2 cellular contexts compared by ENCODE assay signal in the genomic region with DNA sequence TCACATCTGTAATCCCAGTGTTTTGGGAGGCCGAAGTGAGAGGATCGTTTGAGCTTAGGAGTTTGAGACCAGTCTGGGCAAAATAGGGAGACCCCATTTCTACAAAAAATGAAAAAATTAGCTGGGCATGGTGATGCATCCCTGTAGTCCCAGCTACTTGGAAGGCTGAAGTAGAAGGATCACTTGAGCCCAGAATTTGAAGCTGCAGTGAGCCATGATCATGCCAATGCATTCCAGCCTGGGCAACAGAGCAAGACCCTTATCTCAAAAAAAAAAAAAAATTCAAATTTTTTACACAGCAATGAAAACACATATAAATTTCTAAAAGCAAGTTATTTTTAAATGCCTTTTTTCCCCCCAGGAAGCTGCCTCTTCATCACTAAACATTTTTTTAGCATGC.
TF ChIP-seq lines count a peak whose summit lies in the region.

No MANE protein-coding gene starts in this region.

TF ChIP-seq in HEK293, 187 proteins besides CTCF, POLR2A, EP300 and RAD21:
- TF ChIP-seq ZNF121 (tag by site-specific recombination; IDR thresholded peaks at IDR 0.05) (peak; percentile 95), ZNF391 (tag by site-specific recombination; IDR thresholded peaks at IDR 0.05; ENCODE audit: borderline replicate concordance, low read depth) (no peak)
- TF ChIP-seq, protein P1, sequence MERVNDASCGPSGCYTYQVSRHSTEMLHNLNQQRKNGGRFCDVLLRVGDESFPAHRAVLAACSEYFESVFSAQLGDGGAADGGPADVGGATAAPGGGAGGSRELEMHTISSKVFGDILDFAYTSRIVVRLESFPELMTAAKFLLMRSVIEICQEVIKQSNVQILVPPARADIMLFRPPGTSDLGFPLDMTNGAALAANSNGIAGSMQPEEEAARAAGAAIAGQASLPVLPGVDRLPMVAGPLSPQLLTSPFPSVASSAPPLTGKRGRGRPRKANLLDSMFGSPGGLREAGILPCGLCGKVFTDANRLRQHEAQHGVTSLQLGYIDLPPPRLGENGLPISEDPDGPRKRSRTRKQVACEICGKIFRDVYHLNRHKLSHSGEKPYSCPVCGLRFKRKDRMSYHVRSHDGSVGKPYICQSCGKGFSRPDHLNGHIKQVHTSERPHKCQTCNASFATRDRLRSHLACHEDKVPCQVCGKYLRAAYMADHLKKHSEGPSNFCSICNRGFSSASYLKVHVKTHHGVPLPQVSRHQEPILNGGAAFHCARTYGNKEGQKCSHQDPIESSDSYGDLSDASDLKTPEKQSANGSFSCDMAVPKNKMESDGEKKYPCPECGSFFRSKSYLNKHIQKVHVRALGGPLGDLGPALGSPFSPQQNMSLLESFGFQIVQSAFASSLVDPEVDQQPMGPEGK (tag by site-specific recombination; IDR thresholded peaks at IDR 0.05) = no peak

TF ChIP-seq in K562, 482 proteins besides CTCF, POLR2A, EP300 and RAD21:
- TF ChIP-seq ZKSCAN1 (IDR thresholded peaks at IDR 0.05; ENCODE audit: low read depth, low read length) (no peak), ZNF121 (CRISPR knock-in tag; conservative IDR thresholded peaks at IDR 0.05) (peak; percentile 59; the same call in 1 of the 2 replicates)
